ENCODE assay signal across 9 cellular contexts in genomic region chr5:176530983-176531901, GRCh38. TPM values are rescaled to one million over a fixed set of nuclear protein-coding genes. Genes with fewer than 3 reads are reported as not detected.
DNase-seq lines count a peak whose midpoint lies in the region; ATAC-seq and TF ChIP-seq lines count a peak whose summit lies in the region.
"Had no signal": no experiment of that assay in that cellular context is flagged by ENCODE, and none has a peak within 500 bp of the region (broad histone marks: within the 10 kb centered on the region; RNA-seq: fewer than 3 reads in every experiment).

No MANE protein-coding gene starts in this region.

- no peaks in the 10 kb centered on the region for H3K9me3 Mint-ChIP-seq in activated T-cell treated with anti-CD3 and anti-CD28 coated beads, Interleukin-2, amount 50 U/mL, for 4 hours
- H3K9me3 Mint-ChIP-seq in activated B cell treated with CpG ODN at 0.5 μM for 24 hours (no peaks in the 10 kb centered on the region), progenitor cell of endocrine pancreas (ENCODE audit: low read depth) (no peaks in the 10 kb centered on the region)

- no peaks in the 10 kb centered on the region for H3K9me3 ChIP-seq in right cardiac atrium (ENCODE audit: control insufficient read depth, low read length)

- no peak for DNase-seq in activated T-cell treated with anti-CD3 and anti-CD28 coated beads, Interleukin-2, amount 50 U/mL, for 4 hours
- no peak for DNase-seq in activated T-cell treated with anti-CD3 and anti-CD28 coated beads for 4 hours
- no peak for DNase-seq in activated B cell treated with CpG ODN at 0.5 μM for 24 hours
- DNase-seq in right cardiac atrium: peak in 2 of 3 donors; percentile 65 to 69
- DNase-seq in substantia nigra (lab: John Stamatoyannopoulos, UW): peak in 48 of 49 donors; percentile 17 to 95 (median 82)
- no peak for DNase-seq in progenitor cell of endocrine pancreas (ENCODE audit: low spot score, unreplicated experiment)

- peak overlapping the region; percentile 1 for H3K27ac ChIP-seq in right cardiac atrium (ENCODE audit: low read length)
- peak overlapping the region; percentile 84 for H3K27ac ChIP-seq in substantia nigra (ENCODE audit: low read depth, low read length, poor library complexity, severe bottlenecking)

- H3K27me3 ChIP-seq in right cardiac atrium (ENCODE audit: control insufficient read depth, insufficient read depth): no peaks in the 10 kb centered on the region

- intact Hi-C loops in activated B cell treated with CpG ODN at 0.5 μM for 24 hours (cut with micrococcal nuclease): loop anchor here (10.0 kb wide), 1 partner anchor 1584 kb away; the partner anchor contains the start of gene N4BP3
- intact Hi-C loops in right cardiac atrium (cut with DNase I): loop anchor here in 2 of 4 donors (10.0 kb wide), 2 partner anchors 86 to 116 kb away; partner anchors contain the start of genes FAF2 (in 2 of the 2) and CLTB (in 1 of the 2)

- no peak for TF ChIP-seq CTCF in activated B cell treated with CpG ODN at 0.5 μM for 24 hours (IDR thresholded peaks at IDR 0.05)
- no peak for TF ChIP-seq CTCF in progenitor cell of endocrine pancreas (IDR thresholded peaks at IDR 0.05; ENCODE audit: unreplicated experiment)

- peak overlapping the region; percentile 76 for H3K27ac Mint-ChIP-seq in activated B cell treated with CpG ODN at 0.5 μM for 24 hours
- no peak overlapping the region for H3K27ac Mint-ChIP-seq in progenitor cell of endocrine pancreas

- H3K4me1 ChIP-seq in right cardiac atrium (ENCODE audit: control insufficient read depth, insufficient read depth, low read length): peaks cover 20% of the 10 kb centered on the region

- peak; percentile 31 to 32 for ATAC-seq in activated T-cell treated with anti-CD3 and anti-CD28 coated beads, Interleukin-2, amount 50 U/mL, for 4 hours
- no peak for ATAC-seq in activated B cell treated with CpG ODN at 0.5 μM for 24 hours (ENCODE audit: low read depth)
- ATAC-seq in right cardiac atrium: no peak
- no peak for ATAC-seq in GM18870 (IDR thresholded peaks at IDR 0.05; ENCODE audit: unreplicated experiment)
- no peak for ATAC-seq in GM21381 (IDR thresholded peaks at IDR 0.05; ENCODE audit: unreplicated experiment)

- peaks cover 46% of the 10 kb centered on the region for H3K4me1 Mint-ChIP-seq in activated T-cell treated with anti-CD3 and anti-CD28 coated beads, Interleukin-2, amount 50 U/mL, for 4 hours (ENCODE audit: low read depth)
- peaks cover 62% of the 10 kb centered on the region for H3K4me1 Mint-ChIP-seq in activated B cell treated with CpG ODN at 0.5 μM for 24 hours
- peaks cover 23% of the 10 kb centered on the region for H3K4me1 Mint-ChIP-seq in progenitor cell of endocrine pancreas (ENCODE audit: low read depth)

- peaks cover 7% of the 10 kb centered on the region for H3K36me3 Mint-ChIP-seq in activated T-cell treated with anti-CD3 and anti-CD28 coated beads, Interleukin-2, amount 50 U/mL, for 4 hours (ENCODE audit: insufficient read depth)
- H3K36me3 Mint-ChIP-seq in activated B cell treated with CpG ODN at 0.5 μM for 24 hours (ENCODE audit: low read depth): peaks cover 41% of the 10 kb centered on the region
- H3K36me3 Mint-ChIP-seq in progenitor cell of endocrine pancreas (ENCODE audit: insufficient read depth): peaks cover 5% of the 10 kb centered on the region

- H3K4me3 ChIP-seq in right cardiac atrium (ENCODE audit: low read length): no peak overlapping the region

- POLR2A ChIA-PET in activated B cell treated with CpG ODN at 0.5 μM for 24 hours (lab: Charles Lee): interaction anchor here (0.5 to 1.3 kb wide), 5 partner anchors 11 to 16 kb away, joined by 3 to 7 read pairs (median 5); no protein-coding TSS in a partner anchor

- peak overlapping the region; percentile 72 for H3K4me3 Mint-ChIP-seq in activated T-cell treated with anti-CD3 and anti-CD28 coated beads, Interleukin-2, amount 50 U/mL, for 4 hours
- H3K4me3 Mint-ChIP-seq in activated B cell treated with CpG ODN at 0.5 μM for 24 hours (peak overlapping the region; percentile 38), progenitor cell of endocrine pancreas (ENCODE audit: low read depth) (no peak overlapping the region)

- WGBS in right cardiac atrium: 44% methylated on average over 24 of the region's 24 CpGs

- CTCF ChIA-PET in activated B cell treated with CpG ODN at 0.5 μM for 24 hours (lab: Charles Lee): interaction anchor here (1.0 kb wide), 2 partner anchors 13 to 115 kb away, joined by 3 to 4 read pairs; partner anchors contain the start of gene CLTB

- H3K27me3 Mint-ChIP-seq in activated T-cell treated with anti-CD3 and anti-CD28 coated beads, Interleukin-2, amount 50 U/mL, for 4 hours (ENCODE audit: low read depth): no peaks in the 10 kb centered on the region
- H3K27me3 Mint-ChIP-seq in activated B cell treated with CpG ODN at 0.5 μM for 24 hours: no peaks in the 10 kb centered on the region
- no peaks in the 10 kb centered on the region for H3K27me3 Mint-ChIP-seq in progenitor cell of endocrine pancreas

RNA-seq across cellular contexts. Expression of gene RNF44, which starts 6.0 kb away (rescaled TPM):
- total RNA-seq in activated T-cell treated with anti-CD3 and anti-CD28 coated beads, Interleukin-2, amount 50 U/mL, for 4 hours: 10 to 100 TPM; 55.0 to 58.5 (median 58.4) TPM
- total RNA-seq in activated B cell treated with CpG ODN at 0.5 μM for 24 hours (78.6 and 96.5 TPM in 2 replicates), right cardiac atrium (10 to 100 TPM; 19.6 to 31.7 (median 26.4) TPM), progenitor cell of endocrine pancreas (153 and 156 TPM in 2 replicates)
- polyA plus RNA-seq in right cardiac atrium: 16.5 TPM

RNA-seq across cellular contexts. Expression of gene CDHR2, which starts 17.9 kb away (rescaled TPM):
- under 1 TPM; 0.29 to 0.43 (median 0.33) TPM for total RNA-seq in activated T-cell treated with anti-CD3 and anti-CD28 coated beads, Interleukin-2, amount 50 U/mL, for 4 hours
- total RNA-seq in activated B cell treated with CpG ODN at 0.5 μM for 24 hours (0.31 and 0.42 TPM in 2 replicates), right cardiac atrium (under 1 TPM in 3 of 4 donors, not detected in 1; 0.40 to 0.92 (median 0.47) TPM), progenitor cell of endocrine pancreas (1.5 and 1.6 TPM in 2 replicates)
- not detected for polyA plus RNA-seq in right cardiac atrium
- total RNA-seq: urinary bladder had no signal
- polyA plus RNA-seq: urinary bladder had no signal

Comparison
In these comparisons a context has a peak if more than half of its experiments do, and no peak if none do; other contexts are left out.
1. ATAC-seq: peak in activated T-cell treated with anti-CD3 and anti-CD28 coated beads, Interleukin-2, amount 50 U/mL, for 4 hours (2 of 2); none in activated B cell treated with CpG ODN at 0.5 μM for 24 hours (single experiment), right cardiac atrium (0 of 2), GM18870 (single experiment) and GM21381 (single experiment).
2. DNase-seq: peak in right cardiac atrium (2 of 3) and substantia nigra (48 of 49); none in activated T-cell treated with anti-CD3 and anti-CD28 coated beads, Interleukin-2, amount 50 U/mL, for 4 hours (single experiment), activated T-cell treated with anti-CD3 and anti-CD28 coated beads for 4 hours (single experiment), activated B cell treated with CpG ODN at 0.5 μM for 24 hours (single experiment) and progenitor cell of endocrine pancreas (single experiment).